In genomic region chr7:144403649-144404061, GRCh38 we compare ENCODE assay signal across 21 cellular contexts. TPM values are rescaled to one million over a fixed set of nuclear protein-coding genes. Genes with fewer than 3 reads are reported as not detected.
DNase-seq lines count a peak whose midpoint lies in the region; ATAC-seq and TF ChIP-seq lines count a peak whose summit lies in the region.
"Had no signal": no experiment of that assay in that cellular context is flagged by ENCODE, and none has a peak within 500 bp of the region (broad histone marks: within the 10 kb centered on the region; RNA-seq: fewer than 3 reads in every experiment).

NOBOX (minus strand) TSS chr7:144403693.

- H3K36me3 Mint-ChIP-seq in GM23338 (ENCODE audit: low read depth) = no peaks in the 10 kb centered on the region
- H3K36me3 Mint-ChIP-seq in nephron progenitor cell (ENCODE audit: low read depth) = no peaks in the 10 kb centered on the region
- H3K36me3 Mint-ChIP-seq: CD4-positive, alpha-beta memory T cell had no signal

- H3K27me3 ChIP-seq in GM23338 (ENCODE audit: insufficient read depth) = no peaks in the 10 kb centered on the region
- H3K27me3 ChIP-seq in H7 (ENCODE audit: control insufficient read depth, insufficient read depth, low read length) = no peaks in the 10 kb centered on the region
- H3K27me3 ChIP-seq in testis = no peaks in the 10 kb centered on the region
- H3K27me3 ChIP-seq in SJCRH30 = peaks cover 18% of the 10 kb centered on the region; the same call in 1 of the 2 replicates

- no peaks in the 10 kb centered on the region for H3K9me2 ChIP-seq in GM23338 (ENCODE audit: insufficient read depth)

- TF ChIP-seq CTCF in GM23338 (conservative IDR thresholded peaks at IDR 0.05; ENCODE audit: low read depth in 2 of 2) (no peak), nephron progenitor cell (IDR thresholded peaks at IDR 0.05) (no peak), testis (IDR thresholded peaks at IDR 0.05) (no peak)

- peak within 1 kb of the TSS; percentile 74 for H2AFZ ChIP-seq in GM23338

- H3K9me3 Mint-ChIP-seq in GM23338 = no peaks in the 10 kb centered on the region
- H3K9me3 Mint-ChIP-seq in nephron progenitor cell = no peaks in the 10 kb centered on the region
- H3K9me3 Mint-ChIP-seq: CD4-positive, alpha-beta memory T cell had no signal

- H4K20me1 ChIP-seq in GM23338 (replicated peaks; ENCODE audit: insufficient read depth) = no peaks in the 10 kb centered on the region

- H3F3A ChIP-seq in GM23338 (replicated peaks; ENCODE audit: low read depth) = no peaks in the 10 kb centered on the region

- DNase-seq in GM23338 (ENCODE audit: low spot score) = no peak
- DNase-seq in H7 = peak; percentile 60
- DNase-seq in nephron progenitor cell = no peak
- DNase-seq in testis = no peak
- DNase-seq in stimulated activated CD4-positive, alpha-beta T cell treated with anti-CD3 and anti-CD28 coated beads, Interleukin-1b, Interleukin-23, amount 100 ng/mL, for 48 hours = no peak
- DNase-seq in NCI-H446 treated with DMSO at 0.1 percent for 48 hours (lab: John Stamatoyannopoulos, UW) = no peak
- no peak for DNase-seq in SJCRH30
- DNase-seq: C1 segment of cervical spinal cord; Calu3; CD4-positive, alpha-beta memory T cell; COR-L47; DMS153; DND-41; GDM1; GOT3; HCEC 1CT had no signal

- H3K36me3 ChIP-seq in GM23338 (ENCODE audit: insufficient read depth) (no peaks in the 10 kb centered on the region), H7 (replicated peaks; ENCODE audit: control insufficient read depth, insufficient read depth, low read length) (no peaks in the 10 kb centered on the region), testis (ENCODE audit: low read depth, missing control alignments) (no peaks in the 10 kb centered on the region), SJCRH30 (no peaks in the 10 kb centered on the region)

- H3K27me3 Mint-ChIP-seq in GM23338 (ENCODE audit: insufficient read depth, low read depth, poor library complexity) = peaks cover 7% of the 10 kb centered on the region
- H3K27me3 Mint-ChIP-seq in nephron progenitor cell (ENCODE audit: low read depth, poor library complexity) = peaks cover 18% of the 10 kb centered on the region

- H3K4me1 ChIP-seq in GM23338 (ENCODE audit: insufficient read depth) (peaks cover 4% of the 10 kb centered on the region; the same call in 1 of the 2 replicates), testis (no peaks in the 10 kb centered on the region), SJCRH30 (no peaks in the 10 kb centered on the region)

- no peak within 1 kb of the TSS for H3K4me3 ChIP-seq in GM23338
- no peak within 1 kb of the TSS for H3K4me3 ChIP-seq in H7 (ENCODE audit: insufficient read depth, low read depth, low read length)
- H3K4me3 ChIP-seq in testis = peak within 1 kb of the TSS; percentile 18 to 26
- no peak within 1 kb of the TSS for H3K4me3 ChIP-seq in SJCRH30
- H3K4me3 ChIP-seq: GM12878 had no signal

- H3K4me3 Mint-ChIP-seq in GM23338 (no peak within 1 kb of the TSS), nephron progenitor cell (no peak within 1 kb of the TSS)
- H3K4me3 Mint-ChIP-seq: CD4-positive, alpha-beta memory T cell had no signal

- H3K27ac ChIP-seq in GM23338 (ENCODE audit: low read depth) (no peak within 1 kb of the TSS), testis (no peak within 1 kb of the TSS), SJCRH30 (no peak within 1 kb of the TSS)

- ATAC-seq in GM23338 (no peak), GM21786 (IDR thresholded peaks at IDR 0.05; ENCODE audit: unreplicated experiment) (no peak)
- ATAC-seq: GM12878 had no signal

- no peak for TF ChIP-seq POLR2A in testis (IDR thresholded peaks at IDR 0.05)

- WGBS in testis, 2 donors = 57 to 96% methylated on average over 5 to 17 of the region's 39 CpGs

- H3K4me1 Mint-ChIP-seq in GM23338 (peaks cover 11% of the 10 kb centered on the region), nephron progenitor cell (peaks cover 41% of the 10 kb centered on the region)

- H3K79me2 ChIP-seq in GM23338 (replicated peaks; ENCODE audit: insufficient read depth) = no peaks in the 10 kb centered on the region

- no peak within 1 kb of the TSS for H3K4me2 ChIP-seq in GM23338

- H3K9me3 ChIP-seq in testis = no peaks in the 10 kb centered on the region
- H3K9me3 ChIP-seq in SJCRH30 (replicated peaks) = no peaks in the 10 kb centered on the region

- H3K27ac Mint-ChIP-seq in GM23338 (no peak within 1 kb of the TSS), nephron progenitor cell (peak within 1 kb of the TSS; percentile 77)
- H3K27ac Mint-ChIP-seq: CD4-positive, alpha-beta memory T cell had no signal

- intact Hi-C loops in testis (cut with DNase I; ENCODE audit: low total_unique reads) = no loop called here

TF ChIP-seq in GM23338, 12 proteins besides CTCF, POLR2A, EP300 and RAD21 (continues in another document):
- TF ChIP-seq POLR2AphosphoS5 (IDR thresholded peaks at IDR 0.05; ENCODE audit: low read depth) (no peak), CREB1 (CRISPR knock-in tag; IDR thresholded peaks at IDR 0.05; ENCODE audit: low read depth) (no peak), NANOG (IDR thresholded peaks at IDR 0.05; ENCODE audit: borderline replicate concordance) (no peak), JUNB (IDR thresholded peaks at IDR 0.05; ENCODE audit: unreplicated experiment) (no peak), STAT1 (IDR thresholded peaks at IDR 0.05; ENCODE audit: unreplicated experiment) (no peak), ZNF331 (CRISPR knock-in tag; IDR thresholded peaks at IDR 0.05; ENCODE audit: low read depth) (no peak), ZNF114 (CRISPR knock-in tag; IDR thresholded peaks at IDR 0.05) (no peak), EZH2 (IDR thresholded peaks at IDR 0.05; ENCODE audit: low read depth, unreplicated experiment) (no peak)
- TF ChIP-seq, protein P1, sequence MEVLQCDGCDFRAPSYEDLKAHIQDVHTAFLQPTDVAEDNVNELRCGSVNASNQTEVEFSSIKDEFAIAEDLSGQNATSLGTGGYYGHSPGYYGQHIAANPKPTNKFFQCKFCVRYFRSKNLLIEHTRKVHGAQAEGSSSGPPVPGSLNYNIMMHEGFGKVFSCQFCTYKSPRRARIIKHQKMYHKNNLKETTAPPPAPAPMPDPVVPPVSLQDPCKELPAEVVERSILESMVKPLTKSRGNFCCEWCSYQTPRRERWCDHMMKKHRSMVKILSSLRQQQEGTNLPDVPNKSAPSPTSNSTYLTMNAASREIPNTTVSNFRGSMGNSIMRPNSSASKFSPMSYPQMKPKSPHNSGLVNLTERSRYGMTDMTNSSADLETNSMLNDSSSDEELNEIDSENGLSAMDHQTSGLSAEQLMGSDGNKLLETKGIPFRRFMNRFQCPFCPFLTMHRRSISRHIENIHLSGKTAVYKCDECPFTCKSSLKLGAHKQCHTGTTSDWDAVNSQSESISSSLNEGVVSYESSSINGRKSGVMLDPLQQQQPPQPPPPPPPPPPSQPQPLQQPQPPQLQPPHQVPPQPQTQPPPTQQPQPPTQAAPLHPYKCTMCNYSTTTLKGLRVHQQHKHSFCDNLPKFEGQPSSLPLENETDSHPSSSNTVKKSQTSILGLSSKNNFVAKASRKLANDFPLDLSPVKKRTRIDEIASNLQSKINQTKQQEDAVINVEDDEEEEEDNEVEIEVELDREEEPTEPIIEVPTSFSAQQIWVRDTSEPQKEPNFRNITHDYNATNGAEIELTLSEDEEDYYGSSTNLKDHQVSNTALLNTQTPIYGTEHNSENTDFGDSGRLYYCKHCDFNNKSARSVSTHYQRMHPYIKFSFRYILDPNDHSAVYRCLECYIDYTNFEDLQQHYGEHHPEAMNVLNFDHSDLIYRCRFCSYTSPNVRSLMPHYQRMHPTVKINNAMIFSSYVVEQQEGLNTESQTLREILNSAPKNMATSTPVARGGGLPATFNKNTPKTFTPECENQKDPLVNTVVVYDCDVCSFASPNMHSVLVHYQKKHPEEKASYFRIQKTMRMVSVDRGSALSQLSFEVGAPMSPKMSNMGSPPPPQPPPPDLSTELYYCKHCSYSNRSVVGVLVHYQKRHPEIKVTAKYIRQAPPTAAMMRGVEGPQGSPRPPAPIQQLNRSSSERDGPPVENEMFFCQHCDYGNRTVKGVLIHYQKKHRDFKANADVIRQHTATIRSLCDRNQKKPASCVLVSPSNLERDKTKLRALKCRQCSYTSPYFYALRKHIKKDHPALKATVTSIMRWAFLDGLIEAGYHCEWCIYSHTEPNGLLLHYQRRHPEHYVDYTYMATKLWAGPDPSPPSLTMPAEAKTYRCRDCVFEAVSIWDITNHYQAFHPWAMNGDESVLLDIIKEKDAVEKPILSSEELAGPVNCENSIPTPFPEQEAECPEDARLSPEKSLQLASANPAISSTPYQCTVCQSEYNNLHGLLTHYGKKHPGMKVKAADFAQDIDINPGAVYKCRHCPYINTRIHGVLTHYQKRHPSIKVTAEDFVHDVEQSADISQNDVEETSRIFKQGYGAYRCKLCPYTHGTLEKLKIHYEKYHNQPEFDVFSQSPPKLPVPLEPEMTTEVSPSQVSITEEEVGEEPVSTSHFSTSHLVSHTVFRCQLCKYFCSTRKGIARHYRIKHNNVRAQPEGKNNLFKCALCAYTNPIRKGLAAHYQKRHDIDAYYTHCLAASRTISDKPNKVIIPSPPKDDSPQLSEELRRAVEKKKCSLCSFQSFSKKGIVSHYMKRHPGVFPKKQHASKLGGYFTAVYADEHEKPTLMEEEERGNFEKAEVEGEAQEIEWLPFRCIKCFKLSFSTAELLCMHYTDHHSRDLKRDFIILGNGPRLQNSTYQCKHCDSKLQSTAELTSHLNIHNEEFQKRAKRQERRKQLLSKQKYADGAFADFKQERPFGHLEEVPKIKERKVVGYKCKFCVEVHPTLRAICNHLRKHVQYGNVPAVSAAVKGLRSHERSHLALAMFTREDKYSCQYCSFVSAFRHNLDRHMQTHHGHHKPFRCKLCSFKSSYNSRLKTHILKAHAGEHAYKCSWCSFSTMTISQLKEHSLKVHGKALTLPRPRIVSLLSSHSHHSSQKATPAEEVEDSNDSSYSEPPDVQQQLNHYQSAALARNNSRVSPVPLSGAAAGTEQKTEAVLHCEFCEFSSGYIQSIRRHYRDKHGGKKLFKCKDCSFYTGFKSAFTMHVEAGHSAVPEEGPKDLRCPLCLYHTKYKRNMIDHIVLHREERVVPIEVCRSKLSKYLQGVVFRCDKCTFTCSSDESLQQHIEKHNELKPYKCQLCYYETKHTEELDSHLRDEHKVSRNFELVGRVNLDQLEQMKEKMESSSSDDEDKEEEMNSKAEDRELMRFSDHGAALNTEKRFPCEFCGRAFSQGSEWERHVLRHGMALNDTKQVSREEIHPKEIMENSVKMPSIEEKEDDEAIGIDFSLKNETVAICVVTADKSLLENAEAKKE (CRISPR knock-in tag; IDR thresholded peaks at IDR 0.05) = no peak

RNA-seq across cellular contexts. Expression of gene NOBOX, which starts in this region (rescaled TPM):
- not detected in 2 replicates for total RNA-seq in GM23338 (2014; rRNA removed; shearing (Covaris generic))
- polyA plus RNA-seq in GM23338 (2016; fragmentation: Nextera tagmentation; extraction: Ambion mirVana) (not detected in 2 replicates), testis (ENCODE audit: insufficient read depth, low read depth, low replicate concordance) (1.1 TPM)
- total RNA-seq in H7 (2014; rRNA removed; shearing (Covaris generic)) = not detected in 2 replicates
- 1 to 10 TPM; 1.6 TPM for total RNA-seq in testis
- total RNA-seq in SJCRH30 (2014; rRNA removed; shearing (Covaris generic)) = not detected in 2 replicates
- total RNA-seq: A172; A673; Calu3; CD4-positive, alpha-beta memory T cell; GM12878 had no signal
- polyA plus RNA-seq: BJ; CD4-positive, alpha-beta memory T cell; GM12878 had no signal

Comparison
In these comparisons a context has a peak if more than half of its experiments do, and no peak if none do; other contexts are left out.
1. Peak in DNase-seq in H7; RNA of the gene not detected or under 1 TPM.
2. H3K4me3 ChIP-seq: peak in testis (2 of 2); none in GM23338 (single experiment), H7 (single experiment) and SJCRH30 (single experiment).